Comparison of ENCODE assay signal across 20 cellular contexts in the genomic region with DNA sequence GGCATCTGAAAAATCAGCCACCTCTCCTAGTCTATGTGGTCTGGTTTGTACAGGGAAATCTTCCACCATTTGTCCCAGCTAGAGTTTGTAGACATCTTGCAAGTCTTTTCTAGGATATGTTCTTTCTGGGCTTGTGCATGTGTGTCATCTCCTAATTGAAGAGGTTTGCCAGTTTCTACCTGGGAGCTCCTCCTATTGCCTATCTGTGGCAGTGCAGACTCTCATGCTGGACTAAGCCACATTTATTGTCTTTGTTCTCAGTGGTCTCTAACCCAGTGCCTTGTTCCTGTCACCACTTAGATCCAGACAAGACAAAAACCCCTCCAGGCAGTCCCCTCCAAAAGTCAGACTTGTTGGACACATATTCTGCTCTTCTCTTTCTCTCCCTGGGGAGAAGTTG.
DNase-seq lines count a peak whose midpoint lies in the region; ATAC-seq and TF ChIP-seq lines count a peak whose summit lies in the region.
"Had no signal": no experiment of that assay in that cellular context is flagged by ENCODE, and none has a peak within 500 bp of the region (broad histone marks: within the 10 kb centered on the region; RNA-seq: fewer than 3 reads in every experiment).

No MANE protein-coding gene starts in this region.

- no peak overlapping the region for H3K4me3 ChIP-seq in GM12864 (ENCODE audit: low read depth, low read length)
- H3K4me3 ChIP-seq in OCI-LY7 (ENCODE audit: low read depth, low read length, poor library complexity, severe bottlenecking), result no peak overlapping the region
- H3K4me3 ChIP-seq: K562, MG63, SJSA1 had no signal

- H3K4me1 Mint-ChIP-seq in H9 (peaks cover 12 to 15% of the 10 kb centered on the region in 2 experiments), Calu3 (ENCODE audit: low read depth, unreplicated experiment) (peaks cover 9% of the 10 kb centered on the region)
- H3K4me1 Mint-ChIP-seq: B cell; CD4-positive, CD25-positive, alpha-beta regulatory T cell had no signal

- no peaks in the 10 kb centered on the region for H3K27me3 ChIP-seq in H9 (ENCODE audit: insufficient read depth, low read length)
- H3K27me3 ChIP-seq: MG63, SJSA1 had no signal

- BruUV-seq in OCI-LY7 (replicated peaks; lab: Mats Ljungman, UMichigan) (no TSS peak), Calu3 (replicated peaks; lab: Mats Ljungman, UMichigan) (no TSS peak)

- no peak overlapping the region for H2BK12ac ChIP-seq in H9 (ENCODE audit: insufficient read length, low read depth, low read length)

- DNase-seq in GM12864 (ENCODE audit: low read depth), result no peak
- DNase-seq in H9, result peak; percentile 41
- DNase-seq in OCI-LY7 (ENCODE audit: low spot score), result peak; percentile 20
- DNase-seq in iPS-NIHi7 (ENCODE audit: extremely low spot score), result peak; percentile 37
- no peak for DNase-seq in stimulated activated naive CD8-positive, alpha-beta T cell treated with anti-CD3 and anti-CD28 coated beads, Interleukin-15, Interleukin-2, amounts not matched to agents 100 U/mL and 50 U/mL, for 24 hours
- no peak for DNase-seq in NK-92 (lab: John Stamatoyannopoulos, UW; ENCODE audit: unreplicated experiment)
- no peak for DNase-seq in Calu3
- DNase-seq: Caco-2; CD4-positive, CD25-positive, alpha-beta regulatory T cell; DMS79; MG63; NCI-H1092 treated with DMSO at 0.1 percent for 48 hours; NCI-H2081 treated with DMSO at 0.1 percent for 48 hours; NCI-H510A; NCI-H82; OCI-M1 had no signal

- no peak overlapping the region for H2AK5ac ChIP-seq in H9 (ENCODE audit: insufficient read length, low read length)

- no peak overlapping the region for H3K4me3 Mint-ChIP-seq in H9
- H3K4me3 Mint-ChIP-seq in Calu3 (ENCODE audit: low read depth, unreplicated experiment), result no peak overlapping the region
- H3K4me3 Mint-ChIP-seq: B cell; CD4-positive, CD25-positive, alpha-beta regulatory T cell had no signal

- H2BK15ac ChIP-seq in H9 (ENCODE audit: low read depth, low read length), result no peak overlapping the region

- intact Hi-C loops in OCI-LY7 (cut with micrococcal nuclease; ENCODE audit: unreplicated experiment), result no loop called here
- intact Hi-C loops in Calu3 (cut with micrococcal nuclease; ENCODE audit: unreplicated experiment), result no loop called here

- no peak overlapping the region for H3K27ac Mint-ChIP-seq in H9
- H3K27ac Mint-ChIP-seq in Calu3 (ENCODE audit: unreplicated experiment), result no peak overlapping the region
- H3K27ac Mint-ChIP-seq: B cell; CD4-positive, CD25-positive, alpha-beta regulatory T cell had no signal

- no peak overlapping the region for H3K23ac ChIP-seq in H9 (ENCODE audit: insufficient read length, low read depth, low read length)

- H3K4me2 ChIP-seq in H9 (ENCODE audit: insufficient read depth, insufficient read length, low read length) (no peak overlapping the region), OCI-LY7 (ENCODE audit: low read length) (no peak overlapping the region)

- no peak overlapping the region for H4K5ac ChIP-seq in H9 (ENCODE audit: insufficient read length, low read depth, low read length)

- no peak overlapping the region for H3K56ac ChIP-seq in H9 (ENCODE audit: insufficient read length, low read depth, low read length)

- no peak overlapping the region for H3K18ac ChIP-seq in H9 (ENCODE audit: insufficient read length, low read depth, low read length)

- H3T11ph ChIP-seq in H9 (ENCODE audit: low read length), result no peak overlapping the region

- H3K9me3 ChIP-seq in H9 (ENCODE audit: control insufficient read depth, low read depth, low read length) (no peaks in the 10 kb centered on the region), OCI-LY7 (ENCODE audit: low read length) (peaks cover 12% of the 10 kb centered on the region; the same call in 1 of the 2 replicates)
- H3K9me3 ChIP-seq: Caco-2, MG63, SJSA1 had no signal

- H2BK20ac ChIP-seq in H9 (ENCODE audit: low read depth, low read length, poor library complexity, severe bottlenecking), result no peak overlapping the region

- peaks cover 8% of the 10 kb centered on the region; the same call in 1 of the 2 replicates for H3K4me1 ChIP-seq in H9 (ENCODE audit: insufficient read depth, low read length)
- peaks cover 6% of the 10 kb centered on the region for H3K4me1 ChIP-seq in OCI-LY7 (ENCODE audit: insufficient read depth, low read length, poor library complexity, severe bottlenecking)
- H3K4me1 ChIP-seq: Caco-2, SJSA1 had no signal

- H3K9me3 Mint-ChIP-seq in H9 (peaks cover 29 to 39% of the 10 kb centered on the region in 2 experiments), Calu3 (ENCODE audit: low read depth, unreplicated experiment) (no peaks in the 10 kb centered on the region)

- TF ChIP-seq CTCF in GM12864 (IDR thresholded peaks at IDR 0.05; ENCODE audit: low read depth, low read length, missing control alignments), result peak; percentile 24
- TF ChIP-seq CTCF in H9 (conservative IDR thresholded peaks at IDR 0.05), result peak; percentile 54
- TF ChIP-seq CTCF in OCI-LY7 (conservative IDR thresholded peaks at IDR 0.05; ENCODE audit: low read length), result peak; percentile 49
- TF ChIP-seq CTCF in Calu3 (IDR thresholded peaks at IDR 0.05; ENCODE audit: unreplicated experiment), result no peak

- H3K79me1 ChIP-seq in H9 (ENCODE audit: insufficient read depth, low read depth, low read length, poor library complexity, severe bottlenecking), result no peaks in the 10 kb centered on the region

- H3K36me3 Mint-ChIP-seq in H9 (ENCODE audit: insufficient read depth in 1 of 3, low read depth in 3 of 3) (peaks cover 2 to 20% (median 4%) of the 10 kb centered on the region in 3 experiments), Calu3 (ENCODE audit: insufficient read depth, unreplicated experiment) (no peaks in the 10 kb centered on the region)
- H3K36me3 Mint-ChIP-seq: CD4-positive, CD25-positive, alpha-beta regulatory T cell had no signal

- POLR2A ChIA-PET in OCI-LY7 (lab: Charles Lee), result no interaction called here

- no peaks in the 10 kb centered on the region for H3K36me3 ChIP-seq in OCI-LY7 (ENCODE audit: insufficient read depth, low read length)
- H3K36me3 ChIP-seq: MG63, SJSA1 had no signal

- H2AFZ ChIP-seq in H9 (ENCODE audit: low read length) (no peak overlapping the region), OCI-LY7 (ENCODE audit: low read length) (no peak overlapping the region)

- peaks cover 4% of the 10 kb centered on the region for H3K27me3 Mint-ChIP-seq in H9 (ENCODE audit: low read depth)
- no peaks in the 10 kb centered on the region for H3K27me3 Mint-ChIP-seq in Calu3 (ENCODE audit: unreplicated experiment)

- no peaks in the 10 kb centered on the region for H3K79me2 ChIP-seq in H9 (ENCODE audit: insufficient read depth, low read length)
- no peaks in the 10 kb centered on the region for H3K79me2 ChIP-seq in OCI-LY7 (ENCODE audit: insufficient read depth, low read depth, low read length)

- no peak overlapping the region for H3K14ac ChIP-seq in H9 (ENCODE audit: insufficient read depth, low read length)

- H4K8ac ChIP-seq in H9 (replicated peaks; ENCODE audit: insufficient read length, low read depth, low read length), result no peak overlapping the region

- CTCF ChIA-PET in OCI-LY7 (lab: Charles Lee; ENCODE audit: unreplicated experiment), result no interaction called here
- CTCF ChIA-PET in Calu3 (lab: Charles Lee), result no interaction called here

- no peak overlapping the region for H3K9ac ChIP-seq in H9 (ENCODE audit: extremely low read depth, insufficient read length, low read length)

- no peaks in the 10 kb centered on the region for H3K23me2 ChIP-seq in H9 (ENCODE audit: insufficient read length, low read depth, low read length, poor library complexity, severe bottlenecking)

- H4K20me1 ChIP-seq in H9 (ENCODE audit: control insufficient read depth, insufficient read depth, insufficient read length) (no peaks in the 10 kb centered on the region), OCI-LY7 (ENCODE audit: insufficient read depth, low read length) (no peaks in the 10 kb centered on the region)

- H3K9me2 ChIP-seq in OCI-LY7 (ENCODE audit: insufficient read depth, low read length), result no peaks in the 10 kb centered on the region

- H2BK5ac ChIP-seq in H9 (ENCODE audit: insufficient read length, low read length), result no peak overlapping the region

- H3K27ac ChIP-seq in H9 (ENCODE audit: insufficient read length, low read depth, low read length), result no peak overlapping the region
- H3K27ac ChIP-seq in OCI-LY7 (ENCODE audit: low read depth, low read length, poor library complexity, severe bottlenecking), result no peak overlapping the region
- H3K27ac ChIP-seq: SJSA1 had no signal

- H4K91ac ChIP-seq in H9 (ENCODE audit: insufficient read length, low read depth, low read length), result no peak overlapping the region

- ATAC-seq in stimulated activated naive CD8-positive, alpha-beta T cell treated with anti-CD3 and anti-CD28 coated beads, Interleukin-15, Interleukin-2, amounts not matched to agents 100 U/mL and 50 U/mL, for 24 hours, result no peak
- no peak for ATAC-seq in HG02840 (IDR thresholded peaks at IDR 0.05; ENCODE audit: low FRiP score, unreplicated experiment)
- ATAC-seq: K562 had no signal

- no peak overlapping the region for H3K4ac ChIP-seq in H9 (ENCODE audit: low read depth, low read length)

- no peak overlapping the region for H2BK120ac ChIP-seq in H9 (ENCODE audit: low read depth, low read length, poor library complexity, severe bottlenecking)

Comparison
In these comparisons a context has a peak if more than half of its experiments do, and no peak if none do; other contexts are left out.
1. DNase-seq: peak in H9 (single experiment), OCI-LY7 (single experiment) and iPS-NIHi7 (single experiment); none in GM12864 (single experiment), stimulated activated naive CD8-positive, alpha-beta T cell treated with anti-CD3 and anti-CD28 coated beads, Interleukin-15, Interleukin-2, amounts not matched to agents 100 U/mL and 50 U/mL, for 24 hours (single experiment), NK-92 (single experiment) and Calu3 (single experiment).